In genomic region chr3:56453027-56453426, GRCh38 we compare ENCODE assay signal across 15 cellular contexts. TPM values are rescaled to one million over a fixed set of nuclear protein-coding genes. Genes with fewer than 3 reads are reported as not detected.
"Had no signal": no experiment of that assay in that cellular context is flagged by ENCODE, and none has a peak within 500 bp of the region (broad histone marks: within the 10 kb centered on the region; RNA-seq: fewer than 3 reads in every experiment).

No MANE protein-coding gene starts in this region.

- ATAC-seq: activated naive CD8-positive, alpha-beta T cell treated with anti-CD3 and anti-CD28 coated beads, Interleukin-2, amount 50 U/mL, for 24 hours; foreskin keratinocyte; pancreas; sciatic nerve had no signal

- DNase-seq: activated CD4-positive, alpha-beta T cell treated with anti-CD3 and anti-CD28 coated beads, Interleukin-2, amount 50 U/mL, for 48 hours; activated naive CD4-positive, alpha-beta T cell treated with anti-CD3 and anti-CD28 coated beads for 36 hours; activated naive CD8-positive, alpha-beta T cell treated with anti-CD3 and anti-CD28 coated beads, Interleukin-2, amount 50 U/mL, for 24 hours; aorta; cerebellar nuclear complex; effector memory CD4-positive, alpha-beta T cell; foreskin keratinocyte; naive B cell; pancreas; spleen; stomach; testis; upper lobe of left lung had no signal

- H3K27me3 ChIP-seq: pancreas, testis, upper lobe of left lung had no signal

- H3K27ac ChIP-seq: foreskin keratinocyte, pancreas, spleen, stomach, testis, upper lobe of left lung had no signal

- H3K9me3 ChIP-seq: pancreas, spleen, stomach, testis, upper lobe of left lung had no signal

- H3K4me3 ChIP-seq: lung, pancreas, spleen, stomach, testis, upper lobe of left lung had no signal

- H3K36me3 ChIP-seq: pancreas, spleen, stomach, upper lobe of left lung had no signal

- H3K4me1 ChIP-seq: foreskin keratinocyte, pancreas, spleen, stomach, testis, upper lobe of left lung had no signal

RNA-seq across cellular contexts. Expression of gene ERC2, which starts 15.2 kb away (rescaled TPM):
- total RNA-seq: foreskin keratinocyte had no signal
- polyA plus RNA-seq: aorta had no signal
